Comparison of ENCODE assay signal across 13 cellular contexts in the genomic region with DNA sequence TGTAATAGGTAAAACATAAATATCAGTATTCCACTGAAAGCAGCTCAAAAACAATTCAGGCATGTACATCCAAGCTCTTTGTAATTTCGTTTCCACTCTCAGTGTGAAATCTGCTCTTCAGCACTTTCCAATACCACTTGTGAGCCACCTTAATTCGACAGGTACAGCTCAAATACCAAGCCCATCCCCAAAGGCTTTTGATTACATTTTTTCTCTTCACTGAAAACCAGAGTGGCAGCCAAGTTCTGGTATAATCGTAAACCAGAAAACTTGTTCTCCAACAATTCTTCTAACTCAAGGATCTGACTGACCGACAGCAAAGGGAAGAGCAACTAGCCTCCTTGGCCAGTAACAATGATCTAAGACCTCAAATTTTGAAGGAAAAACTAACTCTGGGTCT.
"Had no signal": no experiment of that assay in that cellular context is flagged by ENCODE, and none has a peak within 500 bp of the region (broad histone marks: within the 10 kb centered on the region; RNA-seq: fewer than 3 reads in every experiment).

No MANE protein-coding gene starts in this region.

- H3K4me3 ChIP-seq: colonic mucosa, tibial nerve had no signal

- H3K36me3 ChIP-seq: colonic mucosa had no signal

- FAIRE-seq: kidney had no signal

- H3K27me3 ChIP-seq: colonic mucosa, tibial nerve had no signal

- H3K9me3 ChIP-seq: colonic mucosa, tibial nerve had no signal

- DNase-seq: activated naive CD4-positive, alpha-beta T cell treated with anti-CD3 and anti-CD28 coated beads, Interleukin-2, amount 10 ng/mL, durations not matched to agents 7 days and 5 days; activated T-cell treated with anti-CD3 and anti-CD28 coated beads for 4 hours; colonic mucosa; foreskin fibroblast; glutamatergic neuron; hypothalamus; kidney; left ventricle myocardium superior; mesendoderm; stimulated activated naive B cell treated with anti-CD40 and anti-IgM and Interleukin-4, amounts not matched to agents 10 μg/mL and 1 μg/mL and 100 μg/mL, for 72 hours; SW 1271 had no signal

- ATAC-seq: activated CD4-positive, CD25-positive, alpha-beta regulatory T cell treated with anti-CD3 and anti-CD28 coated beads, Interleukin-2, amount 50 U/mL, for 24 hours; left ventricle myocardium superior; stimulated activated naive B cell treated with anti-CD40 and anti-IgM and Interleukin-4, amounts not matched to agents 10 μg/mL and 1 μg/mL and 100 μg/mL, for 72 hours had no signal

- H3K4me1 ChIP-seq: colonic mucosa had no signal

- H3K27ac ChIP-seq: colonic mucosa, tibial nerve had no signal
